Comparison of ENCODE assay signal across 1 cellular context in genomic region chr4:52588771-52589591, GRCh38.
TF ChIP-seq lines count a peak whose summit lies in the region.

No MANE protein-coding gene starts in this region.

TF ChIP-seq in HepG2, 621 proteins besides CTCF, POLR2A, EP300 and RAD21 (continued from another document):
- no peak for TF ChIP-seq KMT2B (CRISPR knock-in tag; IDR thresholded peaks at IDR 0.05)
TF ChIP-seq in HepG2: peak in this region for 0.
